Comparison of ENCODE assay signal across 30 cellular contexts in the genomic region with DNA sequence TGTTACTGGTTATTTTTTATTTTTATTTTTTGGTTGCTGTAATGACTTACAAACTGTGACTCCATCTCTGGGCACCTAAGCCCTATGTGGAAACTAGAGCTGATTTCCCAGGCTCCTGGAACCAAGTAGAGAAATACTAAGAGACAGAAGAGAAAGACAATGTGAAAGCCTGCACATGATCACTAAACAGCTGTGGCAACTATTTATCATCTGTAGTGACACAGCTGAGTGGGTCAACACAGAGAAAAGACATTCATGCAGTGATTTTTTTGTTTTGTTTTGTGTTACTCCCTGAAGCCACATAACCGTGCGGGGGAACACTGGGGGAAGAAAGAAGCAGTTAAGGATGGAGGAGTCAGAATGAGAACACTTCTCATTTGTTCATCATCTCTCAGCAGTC. TPM values are rescaled to one million over a fixed set of nuclear protein-coding genes. Genes with fewer than 3 reads are reported as not detected.
"Had no signal": no experiment of that assay in that cellular context is flagged by ENCODE, and none has a peak within 500 bp of the region (broad histone marks: within the 10 kb centered on the region; RNA-seq: fewer than 3 reads in every experiment).

No MANE protein-coding gene starts in this region.

- H3K4me3 ChIP-seq: esophagus squamous epithelium, neural progenitor cell, skin epidermis, upper lobe of right lung had no signal

- H3K36me3 ChIP-seq: neural progenitor cell, upper lobe of right lung had no signal

- H3K4me2 ChIP-seq: neural progenitor cell had no signal

- H3K79me2 ChIP-seq: parathyroid adenoma had no signal

- H3K27me3 ChIP-seq: esophagus squamous epithelium, neural progenitor cell, upper lobe of right lung had no signal

- DNase-seq: activated CD4-positive, alpha-beta memory T cell treated with anti-CD3 and anti-CD28 coated beads, Interleukin-2, amount 10 ng/mL, durations not matched to agents 7 days and 5 days; activated CD4-positive, CD25-positive, alpha-beta regulatory T cell treated with anti-CD3 and anti-CD28 coated beads, Interleukin-2, amount 50 U/mL, for 72 hours; activated CD8-positive, alpha-beta memory T cell treated with anti-CD3 and anti-CD28 coated beads, Interleukin-2, amount 10 ng/mL, durations not matched to agents 7 days and 5 days; activated naive CD4-positive, alpha-beta T cell; activated T-cell treated with anti-CD3 and anti-CD28 coated beads, Interleukin-2, amount 50 U/mL, for 48 hours; anterior cingulate cortex; effector CD4-positive, alpha-beta T cell; esophagus squamous epithelium; left cardiac atrium; mammary epithelial cell; naive thymus-derived CD8-positive, alpha-beta T cell; occipital lobe; right cardiac atrium; stimulated activated CD4-positive, alpha-beta T cell treated with anti-CD3 and anti-CD28 coated beads, Interleukin-12 subunit alpha, Interleukin-12 subunit beta, amount 100 ng/mL, for 4 hours; stimulated activated CD4-positive, alpha-beta T cell treated with anti-CD3 and anti-CD28 coated beads, Interleukin-4, amount 100 ng/mL, for 1 hour; stimulated activated naive CD8-positive, alpha-beta T cell treated with anti-CD3 and anti-CD28 coated beads, Interleukin-15, amount 100 ng/mL, for 72 hours; substantia nigra; T1000; upper lobe of right lung had no signal

- H3K9me3 ChIP-seq: esophagus squamous epithelium, upper lobe of right lung had no signal

- H3K4me1 ChIP-seq: esophagus squamous epithelium, neural progenitor cell, upper lobe of right lung had no signal

- H2AFZ ChIP-seq: neural progenitor cell, parathyroid adenoma had no signal

- H3K27ac ChIP-seq: epithelial cell of prostate, esophagus squamous epithelium, neural progenitor cell, parathyroid adenoma, skin epidermis, upper lobe of right lung had no signal

- H3K9ac ChIP-seq: neural progenitor cell, parathyroid adenoma had no signal

RNA-seq across cellular contexts. Expression of a gene that starts 21.5 kb away (rescaled TPM):
- total RNA-seq: activated CD4-positive, alpha-beta T cell treated with anti-CD3 and anti-CD28 coated beads, Interleukin-2, amount 10 ng/mL, durations not matched to agents 24 days and 14 days; activated naive CD4-positive, alpha-beta T cell treated with anti-CD3 and anti-CD28 coated beads, Interleukin-2, amount 50 U/mL, for 72 hours; upper lobe of right lung had no signal
- polyA plus RNA-seq: mammary epithelial cell; naive thymus-derived CD8-positive, alpha-beta T cell; right cardiac atrium had no signal

RNA-seq across cellular contexts. Expression of a gene that starts 37.7 kb away (rescaled TPM):
- total RNA-seq: activated CD4-positive, alpha-beta memory T cell treated with anti-CD3 and anti-CD28 coated beads, Interleukin-2, amount 10 ng/mL, durations not matched to agents 7 days and 5 days; activated CD4-positive, alpha-beta T cell treated with anti-CD3 and anti-CD28 coated beads, Interleukin-2, amount 10 ng/mL, durations not matched to agents 24 days and 14 days; activated CD8-positive, alpha-beta memory T cell treated with anti-CD3 and anti-CD28 coated beads, Interleukin-2, amount 10 ng/mL, durations not matched to agents 7 days and 5 days; activated naive CD4-positive, alpha-beta T cell treated with anti-CD3 and anti-CD28 coated beads, Interleukin-2, amount 50 U/mL, for 72 hours; bronchial epithelial cell; left cardiac atrium; mammary epithelial cell; naive thymus-derived CD8-positive, alpha-beta T cell; pulmonary artery endothelial cell; right cardiac atrium; upper lobe of right lung had no signal
- polyA plus RNA-seq: liver; mammary epithelial cell; naive thymus-derived CD8-positive, alpha-beta T cell; right cardiac atrium; thymus had no signal

RNA-seq across cellular contexts. Expression of a gene that starts 40.6 kb away (rescaled TPM):
- total RNA-seq: activated CD4-positive, alpha-beta memory T cell treated with anti-CD3 and anti-CD28 coated beads, Interleukin-2, amount 10 ng/mL, durations not matched to agents 7 days and 5 days; activated CD4-positive, alpha-beta T cell treated with anti-CD3 and anti-CD28 coated beads, Interleukin-2, amount 10 ng/mL, durations not matched to agents 24 days and 14 days; activated CD8-positive, alpha-beta memory T cell treated with anti-CD3 and anti-CD28 coated beads, Interleukin-2, amount 10 ng/mL, durations not matched to agents 7 days and 5 days; activated naive CD4-positive, alpha-beta T cell treated with anti-CD3 and anti-CD28 coated beads, Interleukin-2, amount 50 U/mL, for 72 hours; bronchial epithelial cell; esophagus squamous epithelium; naive thymus-derived CD8-positive, alpha-beta T cell; right cardiac atrium; T-helper 1 cell treated with Interleukin-12 subunit alpha and Interleukin-12 subunit beta and Interleukin-4 antibody, amounts not matched to agents 30 ng/mL and 1 ng/mL, for 36 hours; upper lobe of right lung had no signal
- polyA plus RNA-seq: liver; mammary epithelial cell; naive thymus-derived CD8-positive, alpha-beta T cell; right cardiac atrium; thymus had no signal
